ENCODE assay signal across 1 cellular context in the genomic region with DNA sequence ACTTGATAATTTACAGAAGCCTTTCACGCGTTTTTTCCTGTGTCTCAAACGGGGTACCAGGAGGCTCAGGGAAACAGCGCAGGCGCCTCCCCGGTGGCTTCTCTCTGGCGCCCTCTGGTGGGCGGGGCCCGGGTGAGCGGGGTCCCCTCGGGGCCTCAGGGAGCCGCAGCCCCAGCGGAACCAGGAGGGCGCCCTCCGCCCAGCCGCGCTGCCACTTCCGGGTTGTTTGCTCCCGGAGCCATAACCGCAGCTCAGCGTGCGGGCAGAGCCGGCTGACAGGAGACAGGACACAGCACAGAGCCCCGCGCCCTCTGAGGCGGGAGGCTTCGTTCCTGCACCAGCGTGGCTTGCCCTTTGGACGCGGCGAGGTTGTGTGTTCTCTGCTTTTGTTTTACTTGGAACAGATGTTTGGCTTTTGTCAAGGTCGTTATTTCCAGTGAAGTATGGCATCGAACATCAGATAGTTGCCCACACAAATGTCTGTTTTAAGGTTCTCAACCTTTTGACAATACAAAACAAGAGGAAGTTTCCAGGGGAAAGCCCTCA.
A peak's percentile ranks its signal among the peaks of the same experiment; 100 is the strongest.
TF ChIP-seq lines count a peak whose summit lies in the region.

No MANE protein-coding gene starts in this region.

TF ChIP-seq in HepG2, 621 proteins besides CTCF, POLR2A, EP300 and RAD21 (continued from another document and continues in another):
- TF ChIP-seq, protein P1, sequence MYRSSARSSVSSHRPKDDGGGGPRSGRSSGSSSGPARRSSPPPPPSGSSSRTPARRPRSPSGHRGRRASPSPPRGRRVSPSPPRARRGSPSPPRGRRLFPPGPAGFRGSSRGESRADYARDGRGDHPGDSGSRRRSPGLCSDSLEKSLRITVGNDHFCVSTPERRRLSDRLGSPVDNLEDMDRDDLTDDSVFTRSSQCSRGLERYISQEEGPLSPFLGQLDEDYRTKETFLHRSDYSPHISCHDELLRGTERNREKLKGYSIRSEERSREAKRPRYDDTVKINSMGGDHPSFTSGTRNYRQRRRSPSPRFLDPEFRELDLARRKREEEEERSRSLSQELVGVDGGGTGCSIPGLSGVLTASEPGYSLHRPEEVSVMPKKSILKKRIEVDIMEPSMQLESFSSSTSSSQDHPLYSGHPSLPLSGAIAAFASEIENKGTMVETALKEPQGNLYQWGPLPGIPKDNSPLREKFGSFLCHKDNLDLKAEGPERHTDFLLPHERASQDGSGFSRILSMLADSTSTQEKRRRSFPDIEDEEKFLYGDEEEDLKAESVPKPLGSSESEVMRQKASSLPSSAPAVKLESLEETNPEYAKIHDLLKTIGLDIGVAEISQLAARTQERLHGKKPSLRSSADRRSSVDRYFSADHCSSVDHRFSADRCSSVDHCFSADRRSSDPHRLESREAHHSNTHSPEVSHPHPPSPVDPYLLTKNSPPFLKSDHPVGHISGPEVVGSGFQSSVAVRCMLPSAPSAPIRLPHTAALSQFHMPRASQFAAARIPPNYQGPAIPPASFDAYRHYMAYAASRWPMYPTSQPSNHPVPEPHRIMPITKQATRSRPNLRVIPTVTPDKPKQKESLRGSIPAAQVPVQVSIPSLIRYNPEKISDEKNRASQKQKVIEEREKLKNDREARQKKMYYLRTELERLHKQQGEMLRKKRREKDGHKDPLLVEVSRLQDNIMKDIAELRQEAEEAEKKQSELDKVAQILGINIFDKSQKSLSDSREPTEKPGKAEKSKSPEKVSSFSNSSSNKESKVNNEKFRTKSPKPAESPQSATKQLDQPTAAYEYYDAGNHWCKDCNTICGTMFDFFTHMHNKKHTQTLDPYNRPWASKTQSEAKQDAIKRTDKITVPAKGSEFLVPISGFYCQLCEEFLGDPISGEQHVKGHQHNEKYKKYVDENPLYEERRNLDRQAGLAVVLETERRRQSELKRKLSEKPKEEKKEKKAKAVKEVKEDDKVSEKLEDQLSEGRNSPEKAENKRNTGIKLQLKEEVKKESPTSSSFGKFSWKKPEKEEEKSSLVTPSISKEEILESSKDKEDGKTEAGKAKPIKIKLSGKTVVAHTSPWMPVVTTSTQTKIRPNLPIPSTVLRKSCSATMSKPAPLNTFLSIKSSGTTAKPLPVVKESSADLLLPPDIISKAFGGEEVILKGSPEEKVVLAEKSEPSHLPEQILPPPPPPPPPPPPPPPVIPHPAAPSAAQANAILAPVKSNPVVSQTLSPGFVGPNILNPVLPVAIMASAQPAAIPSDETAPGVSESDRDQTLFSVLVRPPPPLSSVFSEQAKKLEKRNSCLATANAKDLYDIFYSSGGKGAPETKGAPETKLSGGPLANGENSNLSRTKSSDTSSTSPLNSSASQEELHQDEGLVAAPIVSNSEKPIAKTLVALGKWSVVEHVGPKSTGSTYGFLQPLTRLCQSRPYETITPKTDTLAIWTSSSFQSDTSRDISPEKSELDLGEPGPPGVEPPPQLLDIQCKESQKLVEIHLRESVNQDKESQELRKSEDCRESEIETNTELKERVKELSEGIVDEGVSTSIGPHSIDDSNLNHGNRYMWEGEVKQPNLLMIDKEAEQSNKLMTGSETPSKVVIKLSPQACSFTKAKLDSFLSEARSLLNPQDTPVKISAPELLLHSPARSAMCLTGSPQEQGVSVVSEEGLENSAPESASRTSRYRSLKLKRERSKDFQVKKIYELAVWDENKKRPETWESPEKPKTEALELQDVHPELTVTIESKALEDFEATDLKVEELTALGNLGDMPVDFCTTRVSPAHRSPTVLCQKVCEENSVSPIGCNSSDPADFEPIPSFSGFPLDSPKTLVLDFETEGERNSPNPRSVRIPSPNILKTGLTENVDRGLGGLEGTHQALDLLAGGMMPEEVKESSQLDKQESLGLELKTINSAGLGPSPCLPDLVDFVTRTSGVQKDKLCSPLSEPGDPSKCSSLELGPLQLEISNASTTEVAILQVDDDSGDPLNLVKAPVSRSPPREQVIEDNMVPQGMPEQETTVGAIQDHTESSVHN (CRISPR knock-in tag; IDR thresholded peaks at IDR 0.05), result no peak
- TF ChIP-seq, protein P2, sequence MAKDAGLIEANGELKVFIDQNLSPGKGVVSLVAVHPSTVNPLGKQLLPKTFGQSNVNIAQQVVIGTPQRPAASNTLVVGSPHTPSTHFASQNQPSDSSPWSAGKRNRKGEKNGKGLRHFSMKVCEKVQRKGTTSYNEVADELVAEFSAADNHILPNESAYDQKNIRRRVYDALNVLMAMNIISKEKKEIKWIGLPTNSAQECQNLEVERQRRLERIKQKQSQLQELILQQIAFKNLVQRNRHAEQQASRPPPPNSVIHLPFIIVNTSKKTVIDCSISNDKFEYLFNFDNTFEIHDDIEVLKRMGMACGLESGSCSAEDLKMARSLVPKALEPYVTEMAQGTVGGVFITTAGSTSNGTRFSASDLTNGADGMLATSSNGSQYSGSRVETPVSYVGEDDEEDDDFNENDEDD (CRISPR knock-in tag; IDR thresholded peaks at IDR 0.05; ENCODE audit: borderline replicate concordance), result peak; percentile 68; the same call in 1 of the 2 replicates
- TF ChIP-seq ZNF616 (CRISPR knock-in tag; IDR thresholded peaks at IDR 0.05; ENCODE audit: low read depth) (no peak), ZFY (CRISPR knock-in tag; IDR thresholded peaks at IDR 0.05) (peak; percentile 51), ZBTB42 (CRISPR knock-in tag; IDR thresholded peaks at IDR 0.05) (0 out of 2 replicates have a peak, but pooled peaks have one; percentile 78), ZNF260 (CRISPR knock-in tag; IDR thresholded peaks at IDR 0.05; ENCODE audit: borderline replicate concordance, low read depth) (no peak), NCOA2 (CRISPR knock-in tag; IDR thresholded peaks at IDR 0.05) (no peak; the same call in 1 of the 2 replicates), CCDC6 (CRISPR knock-in tag; IDR thresholded peaks at IDR 0.05) (0 out of 2 replicates have a peak, but pooled peaks have one; percentile 65), ZNF317 (CRISPR knock-in tag; IDR thresholded peaks at IDR 0.05) (peak; percentile 73; the same call in 1 of the 2 replicates), ZNF562 (CRISPR knock-in tag; IDR thresholded peaks at IDR 0.05; ENCODE audit: borderline replicate concordance) (no peak), ZNF547 (CRISPR knock-in tag; IDR thresholded peaks at IDR 0.05) (peak; percentile 41; the same call in 1 of the 2 replicates), ZNF468 (CRISPR knock-in tag; IDR thresholded peaks at IDR 0.05) (no peak), PRMT3 (CRISPR knock-in tag; IDR thresholded peaks at IDR 0.05; ENCODE audit: borderline replicate concordance, low read depth) (no peak), RXRA (CRISPR knock-in tag; IDR thresholded peaks at IDR 0.05) (peak; percentile 75; the same call in 1 of the 2 replicates), POLR2AphosphoS5 (IDR thresholded peaks at IDR 0.05; ENCODE audit: low read depth, low read length) (peak; percentile 51), TCF12 (IDR thresholded peaks at IDR 0.05) (no peak), TCF12 (CRISPR knock-in tag; IDR thresholded peaks at IDR 0.05) (0 out of 2 replicates have a peak, but pooled peaks have one; percentile 54), SNAPC2 (CRISPR knock-in tag; IDR thresholded peaks at IDR 0.05) (0 out of 2 replicates have a peak, but pooled peaks have one; percentile 47), TRIM24 (CRISPR knock-in tag; IDR thresholded peaks at IDR 0.05) (no peak), HOXA3 (CRISPR knock-in tag; IDR thresholded peaks at IDR 0.05) (peak; percentile 74), ZSCAN12 (CRISPR knock-in tag; IDR thresholded peaks at IDR 0.05) (no peak), PHB2 (IDR thresholded peaks at IDR 0.05; ENCODE audit: partially characterized antibody) (no peak), PAWR (CRISPR knock-in tag; IDR thresholded peaks at IDR 0.05; ENCODE audit: borderline replicate concordance) (no peak), SALL1 (CRISPR knock-in tag; IDR thresholded peaks at IDR 0.05) (peak; percentile 76), TGIF2 (CRISPR knock-in tag; IDR thresholded peaks at IDR 0.05) (no peak)
- TF ChIP-seq, protein P3, sequence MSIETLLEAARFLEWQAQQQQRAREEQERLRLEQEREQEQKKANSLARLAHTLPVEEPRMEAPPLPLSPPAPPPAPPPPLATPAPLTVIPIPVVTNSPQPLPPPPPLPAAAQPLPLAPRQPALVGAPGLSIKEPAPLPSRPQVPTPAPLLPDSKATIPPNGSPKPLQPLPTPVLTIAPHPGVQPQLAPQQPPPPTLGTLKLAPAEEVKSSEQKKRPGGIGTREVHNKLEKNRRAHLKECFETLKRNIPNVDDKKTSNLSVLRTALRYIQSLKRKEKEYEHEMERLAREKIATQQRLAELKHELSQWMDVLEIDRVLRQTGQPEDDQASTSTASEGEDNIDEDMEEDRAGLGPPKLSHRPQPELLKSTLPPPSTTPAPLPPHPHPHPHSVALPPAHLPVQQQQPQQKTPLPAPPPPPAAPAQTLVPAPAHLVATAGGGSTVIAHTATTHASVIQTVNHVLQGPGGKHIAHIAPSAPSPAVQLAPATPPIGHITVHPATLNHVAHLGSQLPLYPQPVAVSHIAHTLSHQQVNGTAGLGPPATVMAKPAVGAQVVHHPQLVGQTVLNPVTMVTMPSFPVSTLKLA (IDR thresholded peaks at IDR 0.05), result no peak
- TF ChIP-seq, protein P4, sequence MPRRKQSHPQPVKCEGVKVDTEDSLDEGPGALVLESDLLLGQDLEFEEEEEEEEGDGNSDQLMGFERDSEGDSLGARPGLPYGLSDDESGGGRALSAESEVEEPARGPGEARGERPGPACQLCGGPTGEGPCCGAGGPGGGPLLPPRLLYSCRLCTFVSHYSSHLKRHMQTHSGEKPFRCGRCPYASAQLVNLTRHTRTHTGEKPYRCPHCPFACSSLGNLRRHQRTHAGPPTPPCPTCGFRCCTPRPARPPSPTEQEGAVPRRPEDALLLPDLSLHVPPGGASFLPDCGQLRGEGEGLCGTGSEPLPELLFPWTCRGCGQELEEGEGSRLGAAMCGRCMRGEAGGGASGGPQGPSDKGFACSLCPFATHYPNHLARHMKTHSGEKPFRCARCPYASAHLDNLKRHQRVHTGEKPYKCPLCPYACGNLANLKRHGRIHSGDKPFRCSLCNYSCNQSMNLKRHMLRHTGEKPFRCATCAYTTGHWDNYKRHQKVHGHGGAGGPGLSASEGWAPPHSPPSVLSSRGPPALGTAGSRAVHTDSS (CRISPR knock-in tag; conservative IDR thresholded peaks at IDR 0.05), result no peak
- TF ChIP-seq, protein P5, sequence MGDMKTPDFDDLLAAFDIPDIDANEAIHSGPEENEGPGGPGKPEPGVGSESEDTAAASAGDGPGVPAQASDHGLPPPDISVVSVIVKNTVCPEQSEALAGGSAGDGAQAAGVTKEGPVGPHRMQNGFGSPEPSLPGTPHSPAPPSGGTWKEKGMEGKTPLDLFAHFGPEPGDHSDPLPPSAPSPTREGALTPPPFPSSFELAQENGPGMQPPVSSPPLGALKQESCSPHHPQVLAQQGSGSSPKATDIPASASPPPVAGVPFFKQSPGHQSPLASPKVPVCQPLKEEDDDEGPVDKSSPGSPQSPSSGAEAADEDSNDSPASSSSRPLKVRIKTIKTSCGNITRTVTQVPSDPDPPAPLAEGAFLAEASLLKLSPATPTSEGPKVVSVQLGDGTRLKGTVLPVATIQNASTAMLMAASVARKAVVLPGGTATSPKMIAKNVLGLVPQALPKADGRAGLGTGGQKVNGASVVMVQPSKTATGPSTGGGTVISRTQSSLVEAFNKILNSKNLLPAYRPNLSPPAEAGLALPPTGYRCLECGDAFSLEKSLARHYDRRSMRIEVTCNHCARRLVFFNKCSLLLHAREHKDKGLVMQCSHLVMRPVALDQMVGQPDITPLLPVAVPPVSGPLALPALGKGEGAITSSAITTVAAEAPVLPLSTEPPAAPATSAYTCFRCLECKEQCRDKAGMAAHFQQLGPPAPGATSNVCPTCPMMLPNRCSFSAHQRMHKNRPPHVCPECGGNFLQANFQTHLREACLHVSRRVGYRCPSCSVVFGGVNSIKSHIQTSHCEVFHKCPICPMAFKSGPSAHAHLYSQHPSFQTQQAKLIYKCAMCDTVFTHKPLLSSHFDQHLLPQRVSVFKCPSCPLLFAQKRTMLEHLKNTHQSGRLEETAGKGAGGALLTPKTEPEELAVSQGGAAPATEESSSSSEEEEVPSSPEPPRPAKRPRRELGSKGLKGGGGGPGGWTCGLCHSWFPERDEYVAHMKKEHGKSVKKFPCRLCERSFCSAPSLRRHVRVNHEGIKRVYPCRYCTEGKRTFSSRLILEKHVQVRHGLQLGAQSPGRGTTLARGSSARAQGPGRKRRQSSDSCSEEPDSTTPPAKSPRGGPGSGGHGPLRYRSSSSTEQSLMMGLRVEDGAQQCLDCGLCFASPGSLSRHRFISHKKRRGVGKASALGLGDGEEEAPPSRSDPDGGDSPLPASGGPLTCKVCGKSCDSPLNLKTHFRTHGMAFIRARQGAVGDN (CRISPR knock-in tag; IDR thresholded peaks at IDR 0.05), result peak; percentile 93
- TF ChIP-seq, protein P6, sequence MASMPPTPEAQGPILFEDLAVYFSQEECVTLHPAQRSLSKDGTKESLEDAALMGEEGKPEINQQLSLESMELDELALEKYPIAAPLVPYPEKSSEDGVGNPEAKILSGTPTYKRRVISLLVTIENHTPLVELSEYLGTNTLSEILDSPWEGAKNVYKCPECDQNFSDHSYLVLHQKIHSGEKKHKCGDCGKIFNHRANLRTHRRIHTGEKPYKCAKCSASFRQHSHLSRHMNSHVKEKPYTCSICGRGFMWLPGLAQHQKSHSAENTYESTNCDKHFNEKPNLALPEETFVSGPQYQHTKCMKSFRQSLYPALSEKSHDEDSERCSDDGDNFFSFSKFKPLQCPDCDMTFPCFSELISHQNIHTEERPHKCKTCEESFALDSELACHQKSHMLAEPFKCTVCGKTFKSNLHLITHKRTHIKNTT (CRISPR knock-in tag; IDR thresholded peaks at IDR 0.05), result no peak
- TF ChIP-seq, protein P7, sequence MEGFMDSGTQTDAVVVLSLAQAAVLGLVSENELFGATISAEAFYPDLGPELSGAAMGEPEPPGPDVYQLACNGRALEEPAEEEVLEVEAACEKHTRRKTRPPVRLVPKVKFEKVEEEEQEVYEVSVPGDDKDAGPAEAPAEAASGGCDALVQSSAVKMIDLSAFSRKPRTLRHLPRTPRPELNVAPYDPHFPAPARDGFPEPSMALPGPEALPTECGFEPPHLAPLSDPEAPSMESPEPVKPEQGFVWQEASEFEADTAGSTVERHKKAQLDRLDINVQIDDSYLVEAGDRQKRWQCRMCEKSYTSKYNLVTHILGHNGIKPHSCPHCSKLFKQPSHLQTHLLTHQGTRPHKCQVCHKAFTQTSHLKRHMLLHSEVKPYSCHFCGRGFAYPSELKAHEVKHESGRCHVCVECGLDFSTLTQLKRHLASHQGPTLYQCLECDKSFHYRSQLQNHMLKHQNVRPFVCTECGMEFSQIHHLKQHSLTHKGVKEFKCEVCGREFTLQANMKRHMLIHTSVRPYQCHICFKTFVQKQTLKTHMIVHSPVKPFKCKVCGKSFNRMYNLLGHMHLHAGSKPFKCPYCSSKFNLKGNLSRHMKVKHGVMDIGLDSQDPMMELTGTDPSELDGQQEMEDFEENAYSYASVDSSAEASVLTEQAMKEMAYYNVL (CRISPR knock-in tag; IDR thresholded peaks at IDR 0.05; ENCODE audit: borderline replicate concordance), result no peak
- TF ChIP-seq, protein P8, sequence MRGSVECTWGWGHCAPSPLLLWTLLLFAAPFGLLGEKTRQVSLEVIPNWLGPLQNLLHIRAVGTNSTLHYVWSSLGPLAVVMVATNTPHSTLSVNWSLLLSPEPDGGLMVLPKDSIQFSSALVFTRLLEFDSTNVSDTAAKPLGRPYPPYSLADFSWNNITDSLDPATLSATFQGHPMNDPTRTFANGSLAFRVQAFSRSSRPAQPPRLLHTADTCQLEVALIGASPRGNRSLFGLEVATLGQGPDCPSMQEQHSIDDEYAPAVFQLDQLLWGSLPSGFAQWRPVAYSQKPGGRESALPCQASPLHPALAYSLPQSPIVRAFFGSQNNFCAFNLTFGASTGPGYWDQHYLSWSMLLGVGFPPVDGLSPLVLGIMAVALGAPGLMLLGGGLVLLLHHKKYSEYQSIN (CRISPR knock-in tag; IDR thresholded peaks at IDR 0.05; ENCODE audit: borderline replicate concordance), result no peak
